Comparison of ENCODE assay signal across 21 cellular contexts in genomic region chr2:218547511-218547910, GRCh38.
"Had no signal": no experiment of that assay in that cellular context is flagged by ENCODE, and none has a peak within 500 bp of the region (broad histone marks: within the 10 kb centered on the region; RNA-seq: fewer than 3 reads in every experiment).

No MANE protein-coding gene starts in this region.

- DNase-seq: cortex of kidney; effector memory CD8-positive, alpha-beta T cell; hypothalamus; immature natural killer cell; islet precursor cell; kidney glomerular epithelial cell; left colon; left ventricle myocardium inferior; lower lobe of right lung; naive thymus-derived CD8-positive, alpha-beta T cell; nephron progenitor cell; nucleus accumbens; stimulated activated CD4-positive, alpha-beta T cell treated with anti-CD3 and anti-CD28 coated beads, Interleukin-12 subunit alpha, Interleukin-12 subunit beta, amount 100 ng/mL, for 4 hours; stimulated activated CD4-positive, alpha-beta T cell treated with anti-CD3 and anti-CD28 coated beads, Interleukin-1b, Interleukin-23, amount 100 ng/mL, for 48 hours; stimulated activated CD4-positive, alpha-beta T cell treated with anti-CD3 and anti-CD28 coated beads, Interleukin-4, amount 100 ng/mL, for 1 hour; stimulated activated CD8-positive, alpha-beta memory T cell treated with anti-CD3 and anti-CD28 coated beads, Interleukin-4, amount 100 ng/mL, for 48 hours; transverse colon; upper lobe of right lung; uterus had no signal

- H3K27me3 Mint-ChIP-seq: effector memory CD8-positive, alpha-beta T cell; naive thymus-derived CD8-positive, alpha-beta T cell; stimulated activated naive CD8-positive, alpha-beta T cell treated with anti-CD3 and anti-CD28 coated beads, Interleukin-15, Interleukin-2, amounts not matched to agents 100 ng/mL and 50 ng/mL, for 24 hours had no signal

- H3K27ac Mint-ChIP-seq: naive thymus-derived CD8-positive, alpha-beta T cell; nephron progenitor cell; stimulated activated naive CD8-positive, alpha-beta T cell treated with anti-CD3 and anti-CD28 coated beads, Interleukin-15, Interleukin-2, amounts not matched to agents 100 ng/mL and 50 ng/mL, for 24 hours had no signal

- ATAC-seq: effector memory CD8-positive, alpha-beta T cell; left colon; lower lobe of right lung; naive thymus-derived CD8-positive, alpha-beta T cell; sciatic nerve; upper lobe of right lung had no signal

- H3K9me3 Mint-ChIP-seq: effector memory CD8-positive, alpha-beta T cell; immature natural killer cell; naive thymus-derived CD8-positive, alpha-beta T cell; nephron progenitor cell; stimulated activated naive CD8-positive, alpha-beta T cell treated with anti-CD3 and anti-CD28 coated beads, Interleukin-15, Interleukin-2, amounts not matched to agents 100 ng/mL and 50 ng/mL, for 24 hours had no signal

- H3K4me3 Mint-ChIP-seq: effector memory CD8-positive, alpha-beta T cell; immature natural killer cell; naive thymus-derived CD8-positive, alpha-beta T cell; nephron progenitor cell; stimulated activated naive CD8-positive, alpha-beta T cell treated with anti-CD3 and anti-CD28 coated beads, Interleukin-15, Interleukin-2, amounts not matched to agents 100 ng/mL and 50 ng/mL, for 24 hours had no signal

- H3K4me1 Mint-ChIP-seq: immature natural killer cell; naive thymus-derived CD8-positive, alpha-beta T cell; nephron progenitor cell had no signal
